In genomic region chr12:57089259-57090245, GRCh38 we compare ENCODE assay signal across 7 cellular contexts. TPM values are rescaled to one million over a fixed set of nuclear protein-coding genes. Genes with fewer than 3 reads are reported as not detected.
DNase-seq lines count a peak whose midpoint lies in the region; ATAC-seq, FAIRE-seq and TF ChIP-seq lines count a peak whose summit lies in the region.

No MANE protein-coding gene starts in this region.

- peaks cover 5% of the 10 kb centered on the region for H3K36me3 ChIP-seq in H7 (replicated peaks; ENCODE audit: control insufficient read depth, insufficient read depth, low read length)

- no peaks in the 10 kb centered on the region for H3K27me3 Mint-ChIP-seq in activated naive CD8-positive, alpha-beta T cell treated with anti-CD3 and anti-CD28 coated beads, Interleukin-2, amount 50 U/mL, for 24 hours
- H3K27me3 Mint-ChIP-seq in osteocyte (ENCODE audit: unreplicated experiment), result no peaks in the 10 kb centered on the region

- H3K27ac Mint-ChIP-seq in activated naive CD8-positive, alpha-beta T cell treated with anti-CD3 and anti-CD28 coated beads, Interleukin-2, amount 50 U/mL, for 24 hours, result peak overlapping the region; percentile 89
- H3K27ac Mint-ChIP-seq in osteocyte (ENCODE audit: unreplicated experiment), result peak overlapping the region; percentile 89

- no peak for FAIRE-seq in RCC 7860 (lab: Jason Lieb, UNC)

- peaks cover 34% of the 10 kb centered on the region for H3K36me3 Mint-ChIP-seq in activated naive CD8-positive, alpha-beta T cell treated with anti-CD3 and anti-CD28 coated beads, Interleukin-2, amount 50 U/mL, for 24 hours (ENCODE audit: low read depth)
- peaks cover 26% of the 10 kb centered on the region for H3K36me3 Mint-ChIP-seq in osteocyte (ENCODE audit: unreplicated experiment)

- intact Hi-C loops in Right ventricle myocardium inferior (cut with DNase I), result no loop called here

- H3K4me3 ChIP-seq in H7 (ENCODE audit: insufficient read depth, low read depth, low read length), result peak overlapping the region; percentile 95

- peaks cover 75% of the 10 kb centered on the region for H3K4me1 Mint-ChIP-seq in activated naive CD8-positive, alpha-beta T cell treated with anti-CD3 and anti-CD28 coated beads, Interleukin-2, amount 50 U/mL, for 24 hours
- H3K4me1 Mint-ChIP-seq in osteocyte (ENCODE audit: unreplicated experiment), result peaks cover 57% of the 10 kb centered on the region

- H3K4me3 Mint-ChIP-seq in activated naive CD8-positive, alpha-beta T cell treated with anti-CD3 and anti-CD28 coated beads, Interleukin-2, amount 50 U/mL, for 24 hours, result peak overlapping the region; percentile 93
- H3K4me3 Mint-ChIP-seq in osteocyte (ENCODE audit: unreplicated experiment), result peak overlapping the region; percentile 98

- DNase-seq in H7 (peak; percentile 79), RCC 7860 (ENCODE audit: low spot score) (peak; percentile 45), Right ventricle myocardium inferior (ENCODE audit: missing footprints) (peak; percentile 89), osteocyte (ENCODE audit: extremely low spot score, unreplicated experiment) (no peak), NCI-H2196 (lab: John Stamatoyannopoulos, UW; ENCODE audit: unreplicated experiment) (no peak)
- peak; percentile 69 for DNase-seq in activated naive CD8-positive, alpha-beta T cell treated with anti-CD3 and anti-CD28 coated beads, Interleukin-2, amount 50 U/mL, for 24 hours

- ATAC-seq in activated naive CD8-positive, alpha-beta T cell treated with anti-CD3 and anti-CD28 coated beads, Interleukin-2, amount 50 U/mL, for 24 hours, result no peak
- no peak for ATAC-seq in Right ventricle myocardium inferior
- ATAC-seq in HG03378 (IDR thresholded peaks at IDR 0.05; ENCODE audit: unreplicated experiment), result no peak

- H3K27me3 ChIP-seq in H7 (ENCODE audit: control insufficient read depth, insufficient read depth, low read length), result peaks cover 4% of the 10 kb centered on the region; the same call in 1 of the 2 replicates

- no peaks in the 10 kb centered on the region for H3K9me3 Mint-ChIP-seq in activated naive CD8-positive, alpha-beta T cell treated with anti-CD3 and anti-CD28 coated beads, Interleukin-2, amount 50 U/mL, for 24 hours
- H3K9me3 Mint-ChIP-seq in osteocyte (ENCODE audit: unreplicated experiment), result no peaks in the 10 kb centered on the region

- TF ChIP-seq CTCF in osteocyte (IDR thresholded peaks at IDR 0.05), result no peak

RNA-seq across cellular contexts. Expression of gene NAB2, which starts 0.6 kb away (rescaled TPM):
- total RNA-seq in H7 (2014; rRNA removed; shearing (Covaris generic)), result 19.0 and 20.8 TPM in 2 replicates
- total RNA-seq in Right ventricle myocardium inferior (9.8 TPM), osteocyte (41.9 and 42.8 TPM in 2 replicates)

RNA-seq across cellular contexts. Expression of gene NEMP1, which starts 11.0 kb away (rescaled TPM):
- 22.6 and 30.6 TPM in 2 replicates for total RNA-seq in H7 (2014; rRNA removed; shearing (Covaris generic))
- total RNA-seq in Right ventricle myocardium inferior (3.3 TPM), osteocyte (12.1 and 14.5 TPM in 2 replicates)

RNA-seq across cellular contexts. Expression of gene STAT6, which starts 21.6 kb away (rescaled TPM):
- total RNA-seq in H7 (2014; rRNA removed; shearing (Covaris generic)), result 43.5 and 51.5 TPM in 2 replicates
- 58.3 TPM for total RNA-seq in Right ventricle myocardium inferior
- total RNA-seq in osteocyte, result 154 and 161 TPM in 2 replicates

RNA-seq across cellular contexts. Expression of gene LRP1, which starts 38.7 kb away (rescaled TPM):
- total RNA-seq in H7 (2014; rRNA removed; shearing (Covaris generic)), result 17.3 and 23.9 TPM in 2 replicates
- 143 TPM for total RNA-seq in Right ventricle myocardium inferior
- 591 and 603 TPM in 2 replicates for total RNA-seq in osteocyte

RNA-seq across cellular contexts. Expression of gene MYO1A, which starts 39.6 kb away (rescaled TPM):
- 0.24 and 0.59 TPM in 2 replicates for total RNA-seq in H7 (2014; rRNA removed; shearing (Covaris generic))
- total RNA-seq in Right ventricle myocardium inferior (not detected), osteocyte (not detected in 2 replicates)

Comparison
In these comparisons a context has a peak if more than half of its experiments do, and no peak if none do; other contexts are left out.
1. DNase-seq: peak in H7 (single experiment), RCC 7860 (single experiment), activated naive CD8-positive, alpha-beta T cell treated with anti-CD3 and anti-CD28 coated beads, Interleukin-2, amount 50 U/mL, for 24 hours (single experiment) and Right ventricle myocardium inferior (single experiment); none in osteocyte (single experiment) and NCI-H2196 (single experiment).